In genomic region chr14:101713641-101714349, GRCh38 we compare ENCODE assay signal across 16 cellular contexts. TPM values are rescaled to one million over a fixed set of nuclear protein-coding genes. Genes with fewer than 3 reads are reported as not detected.
DNase-seq lines count a peak whose midpoint lies in the region; ATAC-seq and TF ChIP-seq lines count a peak whose summit lies in the region.
"Had no signal": no experiment of that assay in that cellular context is flagged by ENCODE, and none has a peak within 500 bp of the region (broad histone marks: within the 10 kb centered on the region; RNA-seq: fewer than 3 reads in every experiment).

No MANE protein-coding gene starts in this region.

- POLR2A ChIA-PET in activated CD4-positive, alpha-beta memory T cell treated with anti-CD3 and anti-CD28 coated beads, Interleukin-2, amount 10 ng/mL, durations not matched to agents 7 days and 5 days (lab: Charles Lee) = no interaction called here
- POLR2A ChIA-PET in activated CD4-positive, alpha-beta memory T cell treated with anti-CD3 and anti-CD28 coated beads for 36 hours (lab: Charles Lee) = no interaction called here

- no peak for TF ChIP-seq CTCF in glutamatergic neuron (IDR thresholded peaks at IDR 0.05; ENCODE audit: partially characterized antibody, unreplicated experiment)

- peaks cover 7% of the 10 kb centered on the region for H3K36me3 Mint-ChIP-seq in activated CD4-positive, alpha-beta memory T cell treated with anti-CD3 and anti-CD28 coated beads, Interleukin-2, amount 10 ng/mL, durations not matched to agents 7 days and 5 days (ENCODE audit: low read depth)
- no peaks in the 10 kb centered on the region for H3K36me3 Mint-ChIP-seq in activated CD4-positive, alpha-beta memory T cell treated with anti-CD3 and anti-CD28 coated beads for 36 hours
- peaks cover 3% of the 10 kb centered on the region for H3K36me3 Mint-ChIP-seq in T-helper 2 cell treated with Interferon-gamma antibody and Interleukin-4, amounts not matched to agents 5 μg/mL and 100 μg/mL, for 36 hours (ENCODE audit: low read depth)
- peaks cover 39% of the 10 kb centered on the region for H3K36me3 Mint-ChIP-seq in effector memory CD8-positive, alpha-beta T cell (ENCODE audit: insufficient read depth)
- H3K36me3 Mint-ChIP-seq in glutamatergic neuron (ENCODE audit: unreplicated experiment) = no peaks in the 10 kb centered on the region

- intact Hi-C loops in activated CD4-positive, alpha-beta memory T cell treated with anti-CD3 and anti-CD28 coated beads for 36 hours (cut with micrococcal nuclease) = no loop called here

- H3K9me3 Mint-ChIP-seq in activated CD4-positive, alpha-beta memory T cell treated with anti-CD3 and anti-CD28 coated beads, Interleukin-2, amount 10 ng/mL, durations not matched to agents 7 days and 5 days = peaks cover 8% of the 10 kb centered on the region
- peaks cover 7% of the 10 kb centered on the region for H3K9me3 Mint-ChIP-seq in activated CD4-positive, alpha-beta memory T cell treated with anti-CD3 and anti-CD28 coated beads for 36 hours
- H3K9me3 Mint-ChIP-seq in T-helper 2 cell treated with Interferon-gamma antibody and Interleukin-4, amounts not matched to agents 5 μg/mL and 100 μg/mL, for 36 hours = peaks cover 8% of the 10 kb centered on the region
- no peaks in the 10 kb centered on the region for H3K9me3 Mint-ChIP-seq in effector memory CD8-positive, alpha-beta T cell
- H3K9me3 Mint-ChIP-seq in glutamatergic neuron (ENCODE audit: unreplicated experiment) = peaks cover 8% of the 10 kb centered on the region

- CTCF ChIA-PET in activated CD4-positive, alpha-beta memory T cell treated with anti-CD3 and anti-CD28 coated beads, Interleukin-2, amount 10 ng/mL, durations not matched to agents 7 days and 5 days (lab: Charles Lee) = no interaction called here
- CTCF ChIA-PET in activated CD4-positive, alpha-beta memory T cell treated with anti-CD3 and anti-CD28 coated beads for 36 hours (lab: Charles Lee) = no interaction called here

- DNase-seq in activated CD4-positive, alpha-beta memory T cell treated with anti-CD3 and anti-CD28 coated beads, Interleukin-2, amount 10 ng/mL, durations not matched to agents 7 days and 5 days = peak; percentile 15
- no peak for DNase-seq in activated CD4-positive, alpha-beta memory T cell treated with anti-CD3 and anti-CD28 coated beads for 36 hours
- no peak for DNase-seq in T-helper 2 cell treated with Interferon-gamma antibody and Interleukin-4, amounts not matched to agents 5 μg/mL and 100 μg/mL, for 36 hours (ENCODE audit: low spot score)
- DNase-seq in effector memory CD8-positive, alpha-beta T cell = peak; percentile 63 to 71 (median 68)
- DNase-seq in stimulated activated CD8-positive, alpha-beta memory T cell treated with anti-CD3 and anti-CD28 coated beads, Interleukin-7, amount 100 ng/mL, for 4 hours (ENCODE audit: low read depth in 2 of 2) = peak; percentile 34 to 46
- DNase-seq in glutamatergic neuron (no peak), HCEC 1CT (no peak)
- DNase-seq: activated naive CD8-positive, alpha-beta T cell treated with anti-CD3 and anti-CD28 coated beads, Interleukin-2, amount 10 ng/mL, durations not matched to agents 7 days and 5 days; H9; mesendoderm; NCI-H1092 treated with DMSO at 0.1 percent for 48 hours; NCI-H526 had no signal

- no peaks in the 10 kb centered on the region for H3K27me3 Mint-ChIP-seq in activated CD4-positive, alpha-beta memory T cell treated with anti-CD3 and anti-CD28 coated beads, Interleukin-2, amount 10 ng/mL, durations not matched to agents 7 days and 5 days
- H3K27me3 Mint-ChIP-seq in activated CD4-positive, alpha-beta memory T cell treated with anti-CD3 and anti-CD28 coated beads for 36 hours = no peaks in the 10 kb centered on the region
- no peaks in the 10 kb centered on the region for H3K27me3 Mint-ChIP-seq in T-helper 2 cell treated with Interferon-gamma antibody and Interleukin-4, amounts not matched to agents 5 μg/mL and 100 μg/mL, for 36 hours (ENCODE audit: low read depth)
- no peaks in the 10 kb centered on the region for H3K27me3 Mint-ChIP-seq in effector memory CD8-positive, alpha-beta T cell
- no peaks in the 10 kb centered on the region for H3K27me3 Mint-ChIP-seq in glutamatergic neuron (ENCODE audit: unreplicated experiment)
- H3K27me3 Mint-ChIP-seq: activated naive CD8-positive, alpha-beta T cell treated with anti-CD3 and anti-CD28 coated beads, Interleukin-2, amount 10 ng/mL, durations not matched to agents 7 days and 5 days had no signal

- peak; percentile 80 for ATAC-seq in effector memory CD8-positive, alpha-beta T cell (replicated peaks)
- no peak for ATAC-seq in GM19324 (IDR thresholded peaks at IDR 0.05; ENCODE audit: low FRiP score, unreplicated experiment)
- ATAC-seq: gastroesophageal sphincter, Right ventricle myocardium inferior had no signal

- no peak overlapping the region for H3K4me3 Mint-ChIP-seq in activated CD4-positive, alpha-beta memory T cell treated with anti-CD3 and anti-CD28 coated beads, Interleukin-2, amount 10 ng/mL, durations not matched to agents 7 days and 5 days
- H3K4me3 Mint-ChIP-seq in activated CD4-positive, alpha-beta memory T cell treated with anti-CD3 and anti-CD28 coated beads for 36 hours = no peak overlapping the region
- no peak overlapping the region for H3K4me3 Mint-ChIP-seq in T-helper 2 cell treated with Interferon-gamma antibody and Interleukin-4, amounts not matched to agents 5 μg/mL and 100 μg/mL, for 36 hours
- H3K4me3 Mint-ChIP-seq in effector memory CD8-positive, alpha-beta T cell = peak overlapping the region; percentile 47 to 61
- no peak overlapping the region for H3K4me3 Mint-ChIP-seq in glutamatergic neuron (ENCODE audit: unreplicated experiment)
- H3K4me3 Mint-ChIP-seq: activated naive CD8-positive, alpha-beta T cell treated with anti-CD3 and anti-CD28 coated beads, Interleukin-2, amount 10 ng/mL, durations not matched to agents 7 days and 5 days; H9; nephron had no signal

- H3K4me1 Mint-ChIP-seq in activated CD4-positive, alpha-beta memory T cell treated with anti-CD3 and anti-CD28 coated beads, Interleukin-2, amount 10 ng/mL, durations not matched to agents 7 days and 5 days = peaks cover 41% of the 10 kb centered on the region
- H3K4me1 Mint-ChIP-seq in activated CD4-positive, alpha-beta memory T cell treated with anti-CD3 and anti-CD28 coated beads for 36 hours (ENCODE audit: low read depth) = peaks cover 12% of the 10 kb centered on the region
- H3K4me1 Mint-ChIP-seq in T-helper 2 cell treated with Interferon-gamma antibody and Interleukin-4, amounts not matched to agents 5 μg/mL and 100 μg/mL, for 36 hours (ENCODE audit: low read depth) = peaks cover 17% of the 10 kb centered on the region
- peaks cover 48 to 49% of the 10 kb centered on the region in 2 donors for H3K4me1 Mint-ChIP-seq in effector memory CD8-positive, alpha-beta T cell (ENCODE audit: low read depth in 2 of 2)
- no peaks in the 10 kb centered on the region for H3K4me1 Mint-ChIP-seq in glutamatergic neuron (ENCODE audit: low read depth, unreplicated experiment)
- H3K4me1 Mint-ChIP-seq: nephron had no signal

- no peak overlapping the region for H3K27ac Mint-ChIP-seq in activated CD4-positive, alpha-beta memory T cell treated with anti-CD3 and anti-CD28 coated beads, Interleukin-2, amount 10 ng/mL, durations not matched to agents 7 days and 5 days
- H3K27ac Mint-ChIP-seq in activated CD4-positive, alpha-beta memory T cell treated with anti-CD3 and anti-CD28 coated beads for 36 hours = no peak overlapping the region
- H3K27ac Mint-ChIP-seq in T-helper 2 cell treated with Interferon-gamma antibody and Interleukin-4, amounts not matched to agents 5 μg/mL and 100 μg/mL, for 36 hours = peak overlapping the region; percentile 57
- peak overlapping the region; percentile 90 to 91 for H3K27ac Mint-ChIP-seq in effector memory CD8-positive, alpha-beta T cell
- no peak overlapping the region for H3K27ac Mint-ChIP-seq in glutamatergic neuron (ENCODE audit: unreplicated experiment)
- H3K27ac Mint-ChIP-seq: activated naive CD8-positive, alpha-beta T cell treated with anti-CD3 and anti-CD28 coated beads, Interleukin-2, amount 10 ng/mL, durations not matched to agents 7 days and 5 days; H9; nephron had no signal

RNA-seq across cellular contexts. Expression of gene PPP2R5C, which starts 47.7 kb away (rescaled TPM):
- 100 to 1,000 TPM; 338 to 348 TPM for total RNA-seq in activated CD4-positive, alpha-beta memory T cell treated with anti-CD3 and anti-CD28 coated beads, Interleukin-2, amount 10 ng/mL, durations not matched to agents 7 days and 5 days
- 100 to 1,000 TPM; 252 to 268 TPM for total RNA-seq in activated CD4-positive, alpha-beta memory T cell treated with anti-CD3 and anti-CD28 coated beads for 36 hours
- total RNA-seq in glutamatergic neuron (ENCODE audit: unreplicated experiment) = 116 TPM

Comparison
In these comparisons a context has a peak if more than half of its experiments do, and no peak if none do; other contexts are left out.
1. DNase-seq: peak in activated CD4-positive, alpha-beta memory T cell treated with anti-CD3 and anti-CD28 coated beads, Interleukin-2, amount 10 ng/mL, durations not matched to agents 7 days and 5 days (single experiment), effector memory CD8-positive, alpha-beta T cell (3 of 3) and stimulated activated CD8-positive, alpha-beta memory T cell treated with anti-CD3 and anti-CD28 coated beads, Interleukin-7, amount 100 ng/mL, for 4 hours (2 of 2); none in activated CD4-positive, alpha-beta memory T cell treated with anti-CD3 and anti-CD28 coated beads for 36 hours (single experiment), T-helper 2 cell treated with Interferon-gamma antibody and Interleukin-4, amounts not matched to agents 5 μg/mL and 100 μg/mL, for 36 hours (single experiment), glutamatergic neuron (single experiment) and HCEC 1CT (single experiment).
2. H3K27ac Mint-ChIP-seq: peak in T-helper 2 cell treated with Interferon-gamma antibody and Interleukin-4, amounts not matched to agents 5 μg/mL and 100 μg/mL, for 36 hours (single experiment) and effector memory CD8-positive, alpha-beta T cell (2 of 2); none in activated CD4-positive, alpha-beta memory T cell treated with anti-CD3 and anti-CD28 coated beads, Interleukin-2, amount 10 ng/mL, durations not matched to agents 7 days and 5 days (single experiment), activated CD4-positive, alpha-beta memory T cell treated with anti-CD3 and anti-CD28 coated beads for 36 hours (single experiment) and glutamatergic neuron (single experiment).
3. H3K4me3 Mint-ChIP-seq: peak in effector memory CD8-positive, alpha-beta T cell (2 of 2); none in activated CD4-positive, alpha-beta memory T cell treated with anti-CD3 and anti-CD28 coated beads, Interleukin-2, amount 10 ng/mL, durations not matched to agents 7 days and 5 days (single experiment), activated CD4-positive, alpha-beta memory T cell treated with anti-CD3 and anti-CD28 coated beads for 36 hours (single experiment), T-helper 2 cell treated with Interferon-gamma antibody and Interleukin-4, amounts not matched to agents 5 μg/mL and 100 μg/mL, for 36 hours (single experiment) and glutamatergic neuron (single experiment).